In the genomic region with DNA sequence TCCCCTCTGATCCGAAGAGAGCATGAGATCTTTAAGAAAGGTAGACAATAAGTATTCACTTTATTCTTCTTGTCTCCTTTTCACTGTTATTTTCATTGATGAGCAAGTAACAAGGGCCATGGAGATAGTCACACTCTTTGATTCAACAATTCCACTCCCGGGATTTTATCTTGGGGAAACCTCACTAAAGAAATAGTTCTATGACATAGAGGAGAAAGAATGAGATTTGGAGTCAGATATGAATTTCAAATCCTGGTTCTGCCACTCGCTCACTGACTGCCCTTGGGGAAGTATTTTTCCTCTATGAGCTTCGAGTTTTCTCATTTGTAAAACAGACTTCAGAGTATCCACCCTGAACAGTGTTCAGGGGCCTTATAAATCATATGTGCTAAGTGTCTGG, we compare ENCODE assay signal across 23 cellular contexts.
A peak's percentile ranks its signal among the peaks of the same experiment; 100 is the strongest.
DNase-seq lines count a peak whose midpoint lies in the region; ATAC-seq and TF ChIP-seq lines count a peak whose summit lies in the region.
"Had no signal": no experiment of that assay in that cellular context is flagged by ENCODE, and none has a peak within 500 bp of the region (broad histone marks: within the 10 kb centered on the region; RNA-seq: fewer than 3 reads in every experiment).

No MANE protein-coding gene starts in this region.

- H3K79me2 ChIP-seq in GM23338 (replicated peaks; ENCODE audit: insufficient read depth) (no peaks in the 10 kb centered on the region), smooth muscle cell (ENCODE audit: low read depth) (no peaks in the 10 kb centered on the region)

- 54% methylated on average over 4 of the region's 4 CpGs for WGBS in smooth muscle cell (ENCODE audit: low lambda C conversion rate)

- H3K27me3 Mint-ChIP-seq in GM23338 (ENCODE audit: insufficient read depth, low read depth, poor library complexity) (peaks cover 2% of the 10 kb centered on the region), WTC11 (ENCODE audit: low read depth) (no peaks in the 10 kb centered on the region)
- H3K27me3 Mint-ChIP-seq: activated CD4-positive, alpha-beta memory T cell treated with anti-CD3 and anti-CD28 coated beads for 36 hours; activated naive CD8-positive, alpha-beta T cell treated with anti-CD3 and anti-CD28 coated beads, Interleukin-2, amount 50 U/mL, for 24 hours; stimulated activated memory B cell treated with anti-CD40 and anti-IgM and Interleukin-4, amounts not matched to agents 10 μg/mL and 1 μg/mL and 100 μg/mL, for 72 hours had no signal

- no peaks in the 10 kb centered on the region for H3K27me3 ChIP-seq in GM23338 (ENCODE audit: insufficient read depth)
- no peaks in the 10 kb centered on the region for H3K27me3 ChIP-seq in smooth muscle cell (ENCODE audit: low read depth)
- H3K27me3 ChIP-seq: BLaER1 treated with 17β-estradiol and CSF1 and Interleukin-3, amounts not matched to agents 10 nM and 100 nM; left lung; sigmoid colon; upper lobe of right lung had no signal

- H4K20me1 ChIP-seq in GM23338 (replicated peaks; ENCODE audit: insufficient read depth) (no peaks in the 10 kb centered on the region), smooth muscle cell (ENCODE audit: low read depth) (no peaks in the 10 kb centered on the region)
- H4K20me1 ChIP-seq: BLaER1 treated with 17β-estradiol and CSF1 and Interleukin-3, amounts not matched to agents 10 nM and 100 nM had no signal

- H3K4me2 ChIP-seq in GM23338 (no peak overlapping the region), smooth muscle cell (peak overlapping the region; percentile 19)
- H3K4me2 ChIP-seq: BLaER1 treated with 17β-estradiol and CSF1 and Interleukin-3, amounts not matched to agents 10 nM and 100 nM; PC-9 had no signal

- TF ChIP-seq CTCF in GM23338 (conservative IDR thresholded peaks at IDR 0.05; ENCODE audit: low read depth in 2 of 2) (no peak), WTC11 (IDR thresholded peaks at IDR 0.05) (no peak), smooth muscle cell (IDR thresholded peaks at IDR 0.05; ENCODE audit: borderline replicate concordance, insufficient read depth, poor library complexity, severe bottlenecking) (no peak)

- no peaks in the 10 kb centered on the region for H3K9me3 Mint-ChIP-seq in GM23338
- H3K9me3 Mint-ChIP-seq in WTC11 = no peaks in the 10 kb centered on the region
- H3K9me3 Mint-ChIP-seq: stimulated activated memory B cell treated with anti-CD40 and anti-IgM and Interleukin-4, amounts not matched to agents 10 μg/mL and 1 μg/mL and 100 μg/mL, for 72 hours; T-helper 1 cell treated with Interleukin-12 subunit alpha and Interleukin-12 subunit beta and Interleukin-4 antibody, amounts not matched to agents 30 μg/mL and 1 μg/mL, for 36 hours had no signal

- peaks cover 44% of the 10 kb centered on the region for H3K4me1 ChIP-seq in GM23338 (ENCODE audit: insufficient read depth)
- peaks cover 12% of the 10 kb centered on the region for H3K4me1 ChIP-seq in smooth muscle cell (ENCODE audit: low read depth)
- H3K4me1 ChIP-seq: left lung, upper lobe of right lung had no signal

- H2AFZ ChIP-seq in GM23338 (no peak overlapping the region), smooth muscle cell (ENCODE audit: low read depth) (peak overlapping the region; percentile 31)
- H2AFZ ChIP-seq: PC-9 had no signal

- H3K4me3 Mint-ChIP-seq in GM23338 (no peak overlapping the region), WTC11 (no peak overlapping the region)
- H3K4me3 Mint-ChIP-seq: activated CD4-positive, alpha-beta memory T cell treated with anti-CD3 and anti-CD28 coated beads for 36 hours; activated naive CD8-positive, alpha-beta T cell treated with anti-CD3 and anti-CD28 coated beads, Interleukin-2, amount 50 U/mL, for 24 hours; activated T-cell treated with anti-CD3 and anti-CD28 coated beads, Interleukin-2, amount 50 U/mL, for 72 hours; stimulated activated memory B cell treated with anti-CD40 and anti-IgM and Interleukin-4, amounts not matched to agents 10 μg/mL and 1 μg/mL and 100 μg/mL, for 72 hours; T-helper 1 cell treated with Interleukin-12 subunit alpha and Interleukin-12 subunit beta and Interleukin-4 antibody, amounts not matched to agents 30 μg/mL and 1 μg/mL, for 36 hours had no signal

- POLR2A ChIA-PET in WTC11 (lab: Charles Lee) = no interaction called here

- no peak for ATAC-seq in GM23338
- no peak for ATAC-seq in WTC11
- no peak for ATAC-seq in GM18870 (IDR thresholded peaks at IDR 0.05; ENCODE audit: unreplicated experiment)
- ATAC-seq in esophagus mucosa = no peak
- ATAC-seq: activated naive CD8-positive, alpha-beta T cell treated with anti-CD3 and anti-CD28 coated beads, Interleukin-2, amount 50 U/mL, for 24 hours; activated T-cell treated with anti-CD3 and anti-CD28 coated beads, Interleukin-2, amount 50 U/mL, for 72 hours; left lung; stimulated activated memory B cell treated with anti-CD40 and anti-IgM and Interleukin-4, amounts not matched to agents 10 μg/mL and 1 μg/mL and 100 μg/mL, for 72 hours; upper lobe of right lung had no signal

- H3K36me3 Mint-ChIP-seq in GM23338 (ENCODE audit: low read depth) = no peaks in the 10 kb centered on the region
- H3K36me3 Mint-ChIP-seq in WTC11 = no peaks in the 10 kb centered on the region
- H3K36me3 Mint-ChIP-seq: activated CD4-positive, alpha-beta memory T cell treated with anti-CD3 and anti-CD28 coated beads for 36 hours; stimulated activated memory B cell treated with anti-CD40 and anti-IgM and Interleukin-4, amounts not matched to agents 10 μg/mL and 1 μg/mL and 100 μg/mL, for 72 hours had no signal

- H3F3A ChIP-seq in GM23338 (replicated peaks; ENCODE audit: low read depth) = no peaks in the 10 kb centered on the region
- no peaks in the 10 kb centered on the region for H3F3A ChIP-seq in smooth muscle cell (ENCODE audit: low read depth)

- H3K4me1 Mint-ChIP-seq in GM23338 (peaks cover 45% of the 10 kb centered on the region), WTC11 (peaks cover 47% of the 10 kb centered on the region)
- H3K4me1 Mint-ChIP-seq: activated naive CD8-positive, alpha-beta T cell treated with anti-CD3 and anti-CD28 coated beads, Interleukin-2, amount 50 U/mL, for 24 hours; stimulated activated memory B cell treated with anti-CD40 and anti-IgM and Interleukin-4, amounts not matched to agents 10 μg/mL and 1 μg/mL and 100 μg/mL, for 72 hours had no signal

- H3K36me3 ChIP-seq in GM23338 (ENCODE audit: insufficient read depth) (no peaks in the 10 kb centered on the region), smooth muscle cell (ENCODE audit: low read depth) (no peaks in the 10 kb centered on the region)
- H3K36me3 ChIP-seq: BLaER1 treated with 17β-estradiol and CSF1 and Interleukin-3, amounts not matched to agents 10 nM and 100 nM; left lung; sigmoid colon; upper lobe of right lung had no signal

- no peak overlapping the region for H3K9ac ChIP-seq in smooth muscle cell (ENCODE audit: low read depth)
- H3K9ac ChIP-seq: BLaER1 treated with 17β-estradiol and CSF1 and Interleukin-3, amounts not matched to agents 10 nM and 100 nM had no signal

- DNase-seq in GM23338 (ENCODE audit: low spot score) = no peak
- no peak for DNase-seq in WTC11 (ENCODE audit: low spot score)
- DNase-seq in globus pallidus (ENCODE audit: low spot score) = peak; percentile 52
- DNase-seq in smooth muscle cell (lab: John Stamatoyannopoulos, UW; ENCODE audit: unreplicated experiment) = no peak
- DNase-seq in Ammon's horn (ENCODE audit: low spot score) = no peak
- no peak for DNase-seq in activated CD4-positive, alpha-beta T cell treated with anti-CD3 and anti-CD28 coated beads, Interleukin-2, amount 50 U/mL, for 48 hours
- DNase-seq: activated CD4-positive, alpha-beta memory T cell treated with anti-CD3 and anti-CD28 coated beads for 36 hours; activated CD4-positive, CD25-positive, alpha-beta regulatory T cell treated with anti-CD3 and anti-CD28 coated beads, Interleukin-2, amount 50 U/mL, for 72 hours; activated naive CD8-positive, alpha-beta T cell treated with anti-CD3 and anti-CD28 coated beads, Interleukin-2, amount 50 U/mL, for 24 hours; activated T-cell treated with anti-CD3 and anti-CD28 coated beads, Interleukin-2, amount 50 U/mL, for 72 hours; effector CD8-positive, alpha-beta T cell; GOT3; left lung; NCI-H1048; PC-9; sigmoid colon; upper lobe of right lung had no signal

- no peaks in the 10 kb centered on the region for H3K9me2 ChIP-seq in GM23338 (ENCODE audit: insufficient read depth)

- no peaks in the 10 kb centered on the region for H3K9me3 ChIP-seq in smooth muscle cell (replicated peaks; ENCODE audit: low read depth)
- H3K9me3 ChIP-seq: BLaER1 treated with 17β-estradiol and CSF1 and Interleukin-3, amounts not matched to agents 10 nM and 100 nM; sigmoid colon; upper lobe of right lung had no signal

- CTCF ChIA-PET in WTC11 (lab: Charles Lee) = no interaction called here

- H3K4me3 ChIP-seq in GM23338 = no peak overlapping the region
- H3K4me3 ChIP-seq in smooth muscle cell = no peak overlapping the region
- H3K4me3 ChIP-seq: BLaER1 treated with 17β-estradiol and CSF1 and Interleukin-3, amounts not matched to agents 10 nM and 100 nM; left lung; PC-9; sigmoid colon; SK-N-MC; upper lobe of right lung had no signal

- 0 out of 2 replicates have a peak overlapping the region, but pooled peaks have one; percentile 56 for H3K27ac ChIP-seq in GM23338 (ENCODE audit: low read depth)
- no peak overlapping the region for H3K27ac ChIP-seq in smooth muscle cell (ENCODE audit: low read depth)
- H3K27ac ChIP-seq: BLaER1 treated with 17β-estradiol and CSF1 and Interleukin-3, amounts not matched to agents 10 nM and 100 nM; left lung; PC-9; sigmoid colon; SK-N-MC; upper lobe of right lung had no signal

- H3K27ac Mint-ChIP-seq in GM23338 (no peak overlapping the region), WTC11 (peak overlapping the region; percentile 71)
- H3K27ac Mint-ChIP-seq: activated CD4-positive, alpha-beta memory T cell treated with anti-CD3 and anti-CD28 coated beads for 36 hours; activated naive CD8-positive, alpha-beta T cell treated with anti-CD3 and anti-CD28 coated beads, Interleukin-2, amount 50 U/mL, for 24 hours; activated T-cell treated with anti-CD3 and anti-CD28 coated beads, Interleukin-2, amount 50 U/mL, for 72 hours; stimulated activated memory B cell treated with anti-CD40 and anti-IgM and Interleukin-4, amounts not matched to agents 10 μg/mL and 1 μg/mL and 100 μg/mL, for 72 hours; T-helper 1 cell treated with Interleukin-12 subunit alpha and Interleukin-12 subunit beta and Interleukin-4 antibody, amounts not matched to agents 30 μg/mL and 1 μg/mL, for 36 hours had no signal

TF ChIP-seq in GM23338, 12 proteins besides CTCF, POLR2A, EP300 and RAD21 (continues in another document):
- TF ChIP-seq ZNF331 (CRISPR knock-in tag; IDR thresholded peaks at IDR 0.05; ENCODE audit: low read depth) = no peak

TF ChIP-seq in WTC11, 78 proteins besides CTCF, POLR2A, EP300 and RAD21 (continues in another document):
- no peak for TF ChIP-seq IRF1 (CRISPR knock-in tag; IDR thresholded peaks at IDR 0.05)
